ENCODE assay signal across 11 cellular contexts in genomic region chr12:50066402-50066801, GRCh38. TPM values are rescaled to one million over a fixed set of nuclear protein-coding genes. Genes with fewer than 3 reads are reported as not detected.
DNase-seq lines count a peak whose midpoint lies in the region; ATAC-seq and TF ChIP-seq lines count a peak whose summit lies in the region.
"Had no signal": no experiment of that assay in that cellular context is flagged by ENCODE, and none has a peak within 500 bp of the region (broad histone marks: within the 10 kb centered on the region; RNA-seq: fewer than 3 reads in every experiment).

No MANE protein-coding gene starts in this region.

- no peak overlapping the region for H3K4me3 Mint-ChIP-seq in glutamatergic neuron (ENCODE audit: unreplicated experiment)
- H3K4me3 Mint-ChIP-seq: natural killer cell had no signal

- no peak overlapping the region for H3K27ac Mint-ChIP-seq in glutamatergic neuron (ENCODE audit: unreplicated experiment)
- H3K27ac Mint-ChIP-seq: natural killer cell had no signal

- H3K27me3 Mint-ChIP-seq in glutamatergic neuron (ENCODE audit: unreplicated experiment), result peaks cover 16% of the 10 kb centered on the region

- H3K9me3 Mint-ChIP-seq in glutamatergic neuron (ENCODE audit: unreplicated experiment), result peaks cover 8% of the 10 kb centered on the region
- H3K9me3 Mint-ChIP-seq: natural killer cell had no signal

- ATAC-seq in GM21737 (IDR thresholded peaks at IDR 0.05; ENCODE audit: unreplicated experiment) (no peak), GM18861 (IDR thresholded peaks at IDR 0.05; ENCODE audit: unreplicated experiment) (no peak)
- ATAC-seq: natural killer cell, Panc1 had no signal

- TF ChIP-seq CTCF in fibroblast of pulmonary artery (IDR thresholded peaks at IDR 0.05; ENCODE audit: low read length, missing control alignments) (no peak), glutamatergic neuron (IDR thresholded peaks at IDR 0.05; ENCODE audit: partially characterized antibody, unreplicated experiment) (no peak)

- H3K4me1 Mint-ChIP-seq in glutamatergic neuron (ENCODE audit: low read depth, unreplicated experiment), result peaks cover 38% of the 10 kb centered on the region

- DNase-seq in GM04504 (ENCODE audit: low read depth), result peak; percentile 78
- peak; percentile 57 for DNase-seq in NCI-H226
- DNase-seq in fibroblast of pulmonary artery (ENCODE audit: low read depth), result peak; percentile 74
- peak; percentile 90 for DNase-seq in renal cortical epithelial cell (ENCODE audit: low read depth)
- no peak for DNase-seq in glutamatergic neuron
- DNase-seq in NCI-H1694 treated with DMSO at 0.1 percent for 48 hours (lab: John Stamatoyannopoulos, UW), result no peak
- DNase-seq: natural killer cell had no signal

- H3K36me3 Mint-ChIP-seq in glutamatergic neuron (ENCODE audit: unreplicated experiment), result peaks cover 15% of the 10 kb centered on the region
- H3K36me3 Mint-ChIP-seq: natural killer cell had no signal

- no peak overlapping the region for H3K4me3 ChIP-seq in fibroblast of pulmonary artery (replicated peaks; ENCODE audit: low read depth, low read length)
- H3K4me3 ChIP-seq: HAP-1 had no signal

RNA-seq across cellular contexts. Expression of gene ASIC1, which starts 9.0 kb away (rescaled TPM):
- 0.30 TPM in 1 of 2 replicates, not detected in the other for total RNA-seq in renal cortical epithelial cell
- total RNA-seq in glutamatergic neuron (ENCODE audit: unreplicated experiment), result 451 TPM

RNA-seq across cellular contexts. Expression of gene SMARCD1, which starts 18.7 kb away (rescaled TPM):
- total RNA-seq in renal cortical epithelial cell, result 53.0 and 85.0 TPM in 2 replicates
- 152 TPM for total RNA-seq in glutamatergic neuron (ENCODE audit: unreplicated experiment)

RNA-seq across cellular contexts. Expression of gene GPD1, which starts 37.4 kb away (rescaled TPM):
- total RNA-seq in renal cortical epithelial cell, result 0.69 and 0.70 TPM in 2 replicates
- total RNA-seq in glutamatergic neuron (ENCODE audit: unreplicated experiment), result 0.81 TPM

RNA-seq across cellular contexts. Expression of gene RACGAP1, which starts 41.1 kb away (rescaled TPM):
- total RNA-seq in renal cortical epithelial cell, result 20.7 and 48.6 TPM in 2 replicates
- total RNA-seq in glutamatergic neuron (ENCODE audit: unreplicated experiment), result 47.1 TPM

RNA-seq across cellular contexts. Expression of gene COX14, which starts 45.6 kb away (rescaled TPM):
- total RNA-seq in renal cortical epithelial cell (41.5 and 73.3 TPM in 2 replicates), glutamatergic neuron (ENCODE audit: unreplicated experiment) (23.3 TPM)

Comparison
In these comparisons a context has a peak if more than half of its experiments do, and no peak if none do; other contexts are left out.
1. DNase-seq: peak in GM04504 (single experiment), NCI-H226 (single experiment), fibroblast of pulmonary artery (single experiment) and renal cortical epithelial cell (single experiment); none in glutamatergic neuron (single experiment) and NCI-H1694 treated with DMSO at 0.1 percent for 48 hours (single experiment).
2. RNA of gene ASIC1, which starts 9.0 kb away (total RNA-seq): 451 TPM in glutamatergic neuron (single experiment); 0.30 TPM in renal cortical epithelial cell; every median in the first group is over 100 times any median in the second.